Comparison of ENCODE assay signal across 1 cellular context in genomic region chr20:23290761-23291574, GRCh38.
TF ChIP-seq lines count a peak whose summit lies in the region.

No MANE protein-coding gene starts in this region.

TF ChIP-seq in HepG2, 621 proteins besides CTCF, POLR2A, EP300 and RAD21 (continued from another document):
- peak; percentile 93 for TF ChIP-seq MNT (IDR thresholded peaks at IDR 0.05)
- 0 out of 2 replicates have a peak, but pooled peaks have one; percentile 51 for TF ChIP-seq TRIM22 (IDR thresholded peaks at IDR 0.05)
- no peak for TF ChIP-seq GTF2F1 (IDR thresholded peaks at IDR 0.05; ENCODE audit: low read length)
